12 cellular contexts compared by ENCODE assay signal in the genomic region with DNA sequence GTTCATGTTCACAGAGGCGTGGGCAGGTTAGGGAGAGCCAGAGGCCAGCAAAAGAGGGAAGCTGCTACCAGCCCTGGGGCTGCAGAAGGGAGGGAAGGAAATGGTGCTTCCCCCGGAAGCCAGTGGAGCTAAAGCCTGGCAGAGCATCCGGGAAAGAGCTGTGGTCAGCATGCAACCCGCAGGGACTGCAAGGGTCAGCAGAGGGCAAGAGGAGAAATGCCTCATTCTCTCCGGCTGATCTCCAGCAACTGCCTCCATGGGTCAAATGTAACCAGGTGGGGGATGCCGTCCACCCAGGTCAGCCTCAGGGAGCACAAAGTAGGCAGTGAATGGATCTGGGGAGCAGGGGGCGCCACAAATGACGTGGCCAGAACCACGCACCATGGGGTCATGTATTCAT. TPM values are rescaled to one million over a fixed set of nuclear protein-coding genes. Genes with fewer than 3 reads are reported as not detected.
DNase-seq lines count a peak whose midpoint lies in the region; TF ChIP-seq lines count a peak whose summit lies in the region.
"Had no signal": no experiment of that assay in that cellular context is flagged by ENCODE, and none has a peak within 500 bp of the region (broad histone marks: within the 10 kb centered on the region; RNA-seq: fewer than 3 reads in every experiment).

No MANE protein-coding gene starts in this region.

- H3K9ac ChIP-seq in mesenchymal stem cell (ENCODE audit: low read length): no peak overlapping the region

- peaks cover 45% of the 10 kb centered on the region for H3K4me1 Mint-ChIP-seq in CD14-positive monocyte

- H3K14ac ChIP-seq in mesenchymal stem cell (ENCODE audit: low read length in 2 of 2): peak overlapping the region in 1 of 2 experiments; percentile 26

- H3K4me3 Mint-ChIP-seq in CD14-positive monocyte: peak overlapping the region in 1 of 2 donors; percentile 63

- H3K4ac ChIP-seq in mesenchymal stem cell (ENCODE audit: low read depth in 1 of 2, low read length in 2 of 2): peak overlapping the region in 1 of 2 experiments; percentile 67

- no peak overlapping the region for H3K4me2 ChIP-seq in mesenchymal stem cell (ENCODE audit: low read length, poor library complexity, severe bottlenecking)

- H3K18ac ChIP-seq in mesenchymal stem cell (ENCODE audit: low read depth in 1 of 2, low read length in 2 of 2): peak overlapping the region; percentile 13 to 19

- peak overlapping the region; percentile 99 for H2BK15ac ChIP-seq in mesenchymal stem cell (ENCODE audit: low read depth, poor library complexity, severe bottlenecking)

- H3K27ac Mint-ChIP-seq in CD14-positive monocyte: peak overlapping the region in 5 of 7 donors; percentile 74 to 91 (median 79)

- DNase-seq in CD14-positive monocyte (ENCODE audit: low spot score) (no peak), KBM-7 (peak; percentile 47), adrenal gland (peak in 4 of 7 donors; percentile 53 to 59 (median 58)), mesenchymal stem cell (peak; percentile 66), BE2C (no peak), NCI-H446 (lab: John Stamatoyannopoulos, UW) (no peak), GM19238 (ENCODE audit: insufficient read length, low spot score) (no peak)
- no peak for DNase-seq in stimulated activated CD8-positive, alpha-beta memory T cell treated with anti-CD3 and anti-CD28 coated beads, Interleukin-4, amount 100 ng/mL, for 48 hours
- DNase-seq: Calu3; stimulated activated CD4-positive, alpha-beta T cell treated with anti-CD3 and anti-CD28 coated beads, Interleukin-2, amount 100 ng/mL, for 24 hours had no signal

- no peak for TF ChIP-seq POLR2A in adrenal gland (IDR thresholded peaks at IDR 0.05)

- no peaks in the 10 kb centered on the region for H3K27me3 ChIP-seq in adrenal gland
- peaks cover 3 to 23% of the 10 kb centered on the region in 2 experiments for H3K27me3 ChIP-seq in mesenchymal stem cell (ENCODE audit: control insufficient read depth in 1 of 2, insufficient read depth in 1 of 2, low read length in 2 of 2)
- H3K27me3 ChIP-seq in BE2C: peaks cover 3% of the 10 kb centered on the region; the same call in 1 of the 2 replicates

- no peak overlapping the region for H2AK5ac ChIP-seq in mesenchymal stem cell (ENCODE audit: low read length, severe bottlenecking)

- H3K27me3 Mint-ChIP-seq in CD14-positive monocyte (ENCODE audit: low read depth in 3 of 3): peaks cover 30 to 39% (median 34%) of the 10 kb centered on the region in 3 donors

- no peak overlapping the region for H2AFZ ChIP-seq in mesenchymal stem cell (ENCODE audit: low read depth, low read length)

- intact Hi-C loops in CD14-positive monocyte (cut with micrococcal nuclease): no loop called here
- intact Hi-C loops in adrenal gland (cut with DNase I): no loop called here

- no peak overlapping the region for H2BK5ac ChIP-seq in mesenchymal stem cell (ENCODE audit: low read depth, low read length, poor library complexity, severe bottlenecking)

- peaks cover 0 to 15% (median 4%) of the 10 kb centered on the region in 7 donors for H3K9me3 Mint-ChIP-seq in CD14-positive monocyte

- peak overlapping the region; percentile 85 for H4K8ac ChIP-seq in mesenchymal stem cell (ENCODE audit: low read length)

- H3K79me1 ChIP-seq in mesenchymal stem cell (replicated peaks; ENCODE audit: low read length, poor library complexity, severe bottlenecking): peaks cover 5% of the 10 kb centered on the region

- H3K9me3 ChIP-seq in adrenal gland (replicated peaks in 1 of 3) (no peaks in the 10 kb centered on the region), mesenchymal stem cell (ENCODE audit: control insufficient read depth, low read length) (no peaks in the 10 kb centered on the region), BE2C (no peaks in the 10 kb centered on the region)
- H3K9me3 ChIP-seq: SJSA1 had no signal

- H3K23ac ChIP-seq in mesenchymal stem cell (ENCODE audit: low read length in 2 of 2): no peak overlapping the region

- peak overlapping the region; percentile 76 for H4K91ac ChIP-seq in mesenchymal stem cell (ENCODE audit: low read length)

- H2BK120ac ChIP-seq in mesenchymal stem cell (ENCODE audit: low read depth, low read length): no peak overlapping the region

- H3K36me3 ChIP-seq in adrenal gland (replicated peaks in 1 of 2) (no peaks in the 10 kb centered on the region), mesenchymal stem cell (ENCODE audit: control insufficient read depth in 1 of 2, insufficient read depth in 2 of 2, low read depth in 1 of 2, low read length in 2 of 2) (no peaks in the 10 kb centered on the region), BE2C (no peaks in the 10 kb centered on the region; the same call in 1 of the 2 replicates)
- H3K36me3 ChIP-seq: SJSA1 had no signal

- TF ChIP-seq CTCF in CD14-positive monocyte (IDR thresholded peaks at IDR 0.05) (no peak), adrenal gland (IDR thresholded peaks at IDR 0.05) (no peak), BE2C (IDR thresholded peaks at IDR 0.05; ENCODE audit: low read depth, low read length) (no peak)

- H3K36me3 Mint-ChIP-seq in CD14-positive monocyte: peaks cover 3 to 8% of the 10 kb centered on the region in 2 donors

- in situ Hi-C loops in KBM-7 (cut with MboI; ENCODE audit: low pct_unique_long_range_greater_than_20kb, low sequenced_read_pairs): no loop called here

- H3K4me3 ChIP-seq in adrenal gland (no peak overlapping the region), mesenchymal stem cell (ENCODE audit: insufficient read depth in 1 of 2, low read depth in 1 of 2, low read length in 2 of 2) (no peak overlapping the region), BE2C (ENCODE audit: low read depth, low read length) (no peak overlapping the region)
- H3K4me3 ChIP-seq: GM12878, SJSA1 had no signal

- WGBS in adrenal gland, 4 donors: 50 to 66% (median 52%) methylated on average over 9 of the region's 9 CpGs
- WGBS in mesenchymal stem cell: 46% methylated on average over 9 of the region's 9 CpGs

- H3K27ac ChIP-seq in adrenal gland: peak overlapping the region in 1 of 5 donors; percentile 40
- no peak overlapping the region for H3K27ac ChIP-seq in mesenchymal stem cell (ENCODE audit: low read length, poor library complexity, severe bottlenecking)
- H3K27ac ChIP-seq: SJSA1 had no signal

- peak overlapping the region; percentile 4 to 18 for H2BK12ac ChIP-seq in mesenchymal stem cell (ENCODE audit: low read length in 2 of 2)

- H3K4me1 ChIP-seq in adrenal gland (replicated peaks in 1 of 2) (peaks cover 0 to 19% of the 10 kb centered on the region in 2 donors), mesenchymal stem cell (ENCODE audit: control insufficient read depth, insufficient read depth, low read depth, low read length) (peaks cover 29% of the 10 kb centered on the region), BE2C (peaks cover 11% of the 10 kb centered on the region)
- H3K4me1 ChIP-seq: SJSA1 had no signal

RNA-seq across cellular contexts. Expression of gene PRR5, which starts 36.9 kb away (rescaled TPM):
- polyA plus RNA-seq in CD14-positive monocyte (1 to 10 TPM in 1 of 2 donors, under 1 TPM in 1; 0.66 to 1.2 TPM), adrenal gland (10 to 100 TPM in 2 of 3 donors, 1 to 10 TPM in 1; 1.7 to 21.4 (median 19.7) TPM)
- total RNA-seq in adrenal gland: 10 to 100 TPM in 4 of 8 donors, 1 to 10 TPM in 4; 6.6 to 19.4 (median 10.0) TPM
- polyA plus RNA-seq in mesenchymal stem cell (2013, experiment 1 of 2): 12.2 TPM
- 12.2 TPM for polyA plus RNA-seq in mesenchymal stem cell (2013, experiment 2 of 2)
- 8.3 TPM for polyA plus RNA-seq in BE2C (2012; ENCODE audit: insufficient read depth, insufficient read length, low read depth)

Comparison
In these comparisons a context has a peak if more than half of its experiments do, and no peak if none do; other contexts are left out.
1. DNase-seq: peak in KBM-7 (single experiment), adrenal gland (4 of 7) and mesenchymal stem cell (single experiment); none in CD14-positive monocyte (single experiment), BE2C (single experiment), NCI-H446 (0 of 2), stimulated activated CD8-positive, alpha-beta memory T cell treated with anti-CD3 and anti-CD28 coated beads, Interleukin-4, amount 100 ng/mL, for 48 hours (single experiment) and GM19238 (single experiment).